Comparison of ENCODE assay signal across 27 cellular contexts in the genomic region with DNA sequence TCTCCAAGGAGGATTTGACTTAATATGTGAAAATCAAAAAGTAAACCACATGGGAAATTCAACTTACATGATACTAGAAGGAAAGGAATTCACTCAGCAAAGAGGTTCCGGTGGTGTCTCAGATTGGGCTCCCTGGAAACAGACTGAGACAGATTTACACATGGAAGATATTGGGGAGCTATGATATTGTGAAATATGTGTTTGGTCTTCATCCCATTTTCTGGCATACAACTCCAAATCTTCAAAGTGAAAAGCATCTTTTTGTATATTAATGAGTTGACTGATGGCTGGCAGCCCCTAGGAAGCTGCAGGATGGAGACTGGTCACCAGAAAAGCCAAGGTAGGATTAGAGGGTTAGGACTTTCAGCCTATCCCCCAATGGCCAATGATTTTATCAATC. TPM values are rescaled to one million over a fixed set of nuclear protein-coding genes. Genes with fewer than 3 reads are reported as not detected.
"Had no signal": no experiment of that assay in that cellular context is flagged by ENCODE, and none has a peak within 500 bp of the region (broad histone marks: within the 10 kb centered on the region; RNA-seq: fewer than 3 reads in every experiment).

No MANE protein-coding gene starts in this region.

- DNase-seq: activated CD4-positive, alpha-beta memory T cell treated with anti-CD3 and anti-CD28 coated beads for 36 hours; activated CD4-positive, alpha-beta T cell treated with anti-CD3 and anti-CD28 coated beads for 36 hours; activated CD4-positive, alpha-beta T cell treated with anti-CD3 and anti-CD28 coated beads, Interleukin-2, amount 10 ng/mL, durations not matched to agents 24 days and 14 days; activated CD4-positive, CD25-positive, alpha-beta regulatory T cell; activated CD4-positive, CD25-positive, alpha-beta regulatory T cell treated with anti-CD3 and anti-CD28 coated beads, Interleukin-2, amount 50 U/mL, for 72 hours; activated CD8-positive, alpha-beta memory T cell treated with anti-CD3 and anti-CD28 coated beads for 24 hours; activated effector memory CD4-positive, alpha-beta T cell treated with Interleukin-2 at 50 U/mL for 16 hours; activated gamma-delta T cell treated with Interleukin-2 at 50 U/mL for 16 hours; activated naive CD4-positive, alpha-beta T cell treated with anti-CD3 and anti-CD28 coated beads, Interleukin-2, amount 50 U/mL, for 16 hours; activated naive CD4-positive, alpha-beta T cell treated with Interleukin-2 at 50 U/mL for 16 hours; activated naive CD8-positive, alpha-beta T cell treated with anti-CD3 and anti-CD28 coated beads, Interleukin-2, amount 10 ng/mL, durations not matched to agents 7 days and 5 days; activated T-cell treated with anti-CD3 and anti-CD28 coated beads, Interleukin-2, amount 50 U/mL, for 4 hours; brain microvascular endothelial cell; dorsolateral prefrontal cortex; effector memory CD4-positive, alpha-beta T cell; endodermal cell; foreskin fibroblast; head of caudate nucleus; T-helper 2 cell had no signal

- H3K27me3 Mint-ChIP-seq: activated CD4-positive, alpha-beta memory T cell treated with anti-CD3 and anti-CD28 coated beads for 36 hours; activated CD4-positive, alpha-beta T cell treated with anti-CD3 and anti-CD28 coated beads for 36 hours; activated CD4-positive, alpha-beta T cell treated with anti-CD3 and anti-CD28 coated beads, Interleukin-2, amount 10 ng/mL, durations not matched to agents 24 days and 14 days; activated naive CD8-positive, alpha-beta T cell treated with anti-CD3 and anti-CD28 coated beads, Interleukin-2, amount 10 ng/mL, durations not matched to agents 7 days and 5 days; activated T-helper 17 cell treated with anti-CD3 and anti-CD28 coated beads, Interleukin-2, amount 50 U/mL, for 72 hours; central memory CD8-positive, alpha-beta T cell had no signal

- ATAC-seq: activated CD4-positive, alpha-beta T cell treated with anti-CD3 and anti-CD28 coated beads for 36 hours; activated T-cell treated with anti-CD3 and anti-CD28 coated beads, Interleukin-2, amount 50 U/mL, for 4 hours; activated T-helper 17 cell treated with anti-CD3 and anti-CD28 coated beads, Interleukin-2, amount 50 U/mL, for 72 hours; esophagus mucosa had no signal

- H3K4me3 Mint-ChIP-seq: activated CD4-positive, alpha-beta memory T cell treated with anti-CD3 and anti-CD28 coated beads for 36 hours; activated CD4-positive, alpha-beta T cell treated with anti-CD3 and anti-CD28 coated beads for 36 hours; activated CD4-positive, alpha-beta T cell treated with anti-CD3 and anti-CD28 coated beads, Interleukin-2, amount 10 ng/mL, durations not matched to agents 24 days and 14 days; activated naive CD8-positive, alpha-beta T cell treated with anti-CD3 and anti-CD28 coated beads, Interleukin-2, amount 10 ng/mL, durations not matched to agents 7 days and 5 days; activated T-cell treated with anti-CD3 and anti-CD28 coated beads, Interleukin-2, amount 50 U/mL, for 4 hours; activated T-helper 17 cell treated with anti-CD3 and anti-CD28 coated beads, Interleukin-2, amount 50 U/mL, for 72 hours; central memory CD8-positive, alpha-beta T cell; dendritic cell treated with granulocyte-macrophage colony-stimulating factor and Interleukin-4, amounts not matched to agents 40 ng/mL and 50 ng/mL, for 4 days; endodermal cell had no signal

- H3K36me3 Mint-ChIP-seq: activated CD4-positive, alpha-beta memory T cell treated with anti-CD3 and anti-CD28 coated beads for 36 hours; activated naive CD8-positive, alpha-beta T cell treated with anti-CD3 and anti-CD28 coated beads, Interleukin-2, amount 10 ng/mL, durations not matched to agents 7 days and 5 days had no signal

- H3K27ac Mint-ChIP-seq: activated CD4-positive, alpha-beta memory T cell treated with anti-CD3 and anti-CD28 coated beads for 36 hours; activated CD4-positive, alpha-beta T cell treated with anti-CD3 and anti-CD28 coated beads for 36 hours; activated CD4-positive, alpha-beta T cell treated with anti-CD3 and anti-CD28 coated beads, Interleukin-2, amount 10 ng/mL, durations not matched to agents 24 days and 14 days; activated naive CD8-positive, alpha-beta T cell treated with anti-CD3 and anti-CD28 coated beads, Interleukin-2, amount 10 ng/mL, durations not matched to agents 7 days and 5 days; activated T-helper 17 cell treated with anti-CD3 and anti-CD28 coated beads, Interleukin-2, amount 50 U/mL, for 72 hours; dendritic cell treated with granulocyte-macrophage colony-stimulating factor and Interleukin-4, amounts not matched to agents 40 ng/mL and 50 ng/mL, for 4 days; endodermal cell had no signal

- H3K9me3 Mint-ChIP-seq: activated CD4-positive, alpha-beta memory T cell treated with anti-CD3 and anti-CD28 coated beads for 36 hours; activated CD4-positive, alpha-beta T cell treated with anti-CD3 and anti-CD28 coated beads, Interleukin-2, amount 10 ng/mL, durations not matched to agents 24 days and 14 days; activated naive CD8-positive, alpha-beta T cell treated with anti-CD3 and anti-CD28 coated beads, Interleukin-2, amount 10 ng/mL, durations not matched to agents 7 days and 5 days; activated T-cell treated with anti-CD3 and anti-CD28 coated beads, Interleukin-2, amount 50 U/mL, for 4 hours; activated T-helper 17 cell treated with anti-CD3 and anti-CD28 coated beads, Interleukin-2, amount 50 U/mL, for 72 hours; central memory CD8-positive, alpha-beta T cell had no signal

RNA-seq across cellular contexts. Expression of a gene that starts 29.3 kb away (rescaled TPM):
- total RNA-seq: activated CD4-positive, alpha-beta memory T cell treated with anti-CD3 and anti-CD28 coated beads for 36 hours; activated CD4-positive, alpha-beta T cell treated with anti-CD3 and anti-CD28 coated beads for 36 hours; activated CD4-positive, alpha-beta T cell treated with anti-CD3 and anti-CD28 coated beads, Interleukin-2, amount 10 ng/mL, durations not matched to agents 24 days and 14 days; activated naive CD8-positive, alpha-beta T cell treated with anti-CD3 and anti-CD28 coated beads, Interleukin-2, amount 10 ng/mL, durations not matched to agents 7 days and 5 days; activated T-cell treated with anti-CD3 and anti-CD28 coated beads, Interleukin-2, amount 50 U/mL, for 4 hours; ascending aorta; bronchial epithelial cell; endodermal cell; epithelial cell of proximal tubule; esophagus mucosa; T-helper 1 cell treated with Interleukin-12 subunit alpha and Interleukin-12 subunit beta and Interleukin-4 antibody, amounts not matched to agents 30 ng/mL and 1 ng/mL, for 36 hours had no signal
